21 cellular contexts compared by ENCODE assay signal in the genomic region with DNA sequence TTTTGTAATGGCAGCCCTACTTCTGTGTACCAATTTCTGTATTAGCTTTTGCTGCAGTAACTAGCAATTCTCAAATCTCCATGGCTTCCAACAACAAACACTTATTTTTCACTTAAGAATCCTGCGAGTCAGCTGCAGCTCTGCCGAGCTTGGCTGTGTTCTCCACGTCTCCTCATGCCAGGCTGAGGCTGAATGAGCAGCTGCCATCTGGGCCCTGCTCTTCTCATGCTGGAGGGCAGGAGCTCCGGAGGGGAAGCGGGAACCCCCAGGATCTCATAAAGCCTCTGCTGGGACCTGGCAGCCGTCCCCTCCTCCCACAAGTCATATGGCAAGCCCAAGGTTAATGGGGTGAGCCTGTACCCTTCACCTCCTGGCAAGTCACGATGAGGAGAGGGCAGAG.
"Had no signal": no experiment of that assay in that cellular context is flagged by ENCODE, and none has a peak within 500 bp of the region (broad histone marks: within the 10 kb centered on the region; RNA-seq: fewer than 3 reads in every experiment).

No MANE protein-coding gene starts in this region.

- H3K4me1 Mint-ChIP-seq: activated CD4-positive, alpha-beta memory T cell treated with anti-CD3 and anti-CD28 coated beads, Interleukin-2, amount 10 ng/mL, durations not matched to agents 7 days and 5 days; naive B cell had no signal

- DNase-seq: activated CD4-positive, alpha-beta memory T cell treated with anti-CD3 and anti-CD28 coated beads, Interleukin-2, amount 10 ng/mL, durations not matched to agents 7 days and 5 days; activated CD4-positive, alpha-beta T cell treated with anti-CD3 and anti-CD28 coated beads for 4 hours; activated effector memory CD4-positive, alpha-beta T cell treated with Interleukin-2 at 50 U/mL for 16 hours; activated T-cell treated with anti-CD3 and anti-CD28 coated beads, Interleukin-2, amount 50 U/mL, for 4 hours; central memory CD4-positive, alpha-beta T cell; cortex of kidney; effector CD4-positive, alpha-beta T cell; esophagus squamous epithelium; foreskin melanocyte; lower lobe of right lung; naive B cell; ovary; retina; stimulated activated CD4-positive, alpha-beta T cell treated with anti-CD3 and anti-CD28 coated beads, Interleukin-2, amount 100 ng/mL, for 48 hours; SW 1271 had no signal

- H3K9me3 Mint-ChIP-seq: activated CD4-positive, alpha-beta memory T cell treated with anti-CD3 and anti-CD28 coated beads, Interleukin-2, amount 10 ng/mL, durations not matched to agents 7 days and 5 days; activated naive CD4-positive, alpha-beta T cell treated with anti-CD3 and anti-CD28 coated beads, Interleukin-2, amount 50 U/mL, for 24 hours; activated T-cell treated with anti-CD3 and anti-CD28 coated beads, Interleukin-2, amount 50 U/mL, for 4 hours; naive B cell; stimulated activated memory B cell treated with anti-CD40 and anti-IgM and Interleukin-4, amounts not matched to agents 10 μg/mL and 1 μg/mL and 100 μg/mL, for 72 hours; WTC11 had no signal

- H3K4me3 ChIP-seq: esophagus squamous epithelium, lower lobe of right lung, neural progenitor cell, ovary, tibial nerve had no signal

- H3K27ac Mint-ChIP-seq: activated CD4-positive, alpha-beta memory T cell treated with anti-CD3 and anti-CD28 coated beads, Interleukin-2, amount 10 ng/mL, durations not matched to agents 7 days and 5 days; activated naive CD4-positive, alpha-beta T cell treated with anti-CD3 and anti-CD28 coated beads, Interleukin-2, amount 50 U/mL, for 24 hours; naive B cell; neural progenitor cell; stimulated activated memory B cell treated with anti-CD40 and anti-IgM and Interleukin-4, amounts not matched to agents 10 μg/mL and 1 μg/mL and 100 μg/mL, for 72 hours; WTC11 had no signal

- H3K36me3 Mint-ChIP-seq: activated naive CD4-positive, alpha-beta T cell treated with anti-CD3 and anti-CD28 coated beads, Interleukin-2, amount 50 U/mL, for 24 hours; stimulated activated memory B cell treated with anti-CD40 and anti-IgM and Interleukin-4, amounts not matched to agents 10 μg/mL and 1 μg/mL and 100 μg/mL, for 72 hours; WTC11 had no signal

- H3K27me3 Mint-ChIP-seq: activated naive CD4-positive, alpha-beta T cell treated with anti-CD3 and anti-CD28 coated beads, Interleukin-2, amount 50 U/mL, for 24 hours had no signal

- H3K4me1 ChIP-seq: lower lobe of right lung had no signal

- H3K9me3 ChIP-seq: esophagus squamous epithelium, lower lobe of right lung, ovary, tibial nerve had no signal

- H3K27me3 ChIP-seq: neural progenitor cell, ovary, tibial nerve had no signal

- H3K4me2 ChIP-seq: neural progenitor cell had no signal

- FAIRE-seq: TTC549 had no signal

- H2AFZ ChIP-seq: neural progenitor cell had no signal

- ATAC-seq: activated T-cell treated with anti-CD3 and anti-CD28 coated beads, Interleukin-2, amount 50 U/mL, for 4 hours; lower lobe of right lung; stimulated activated memory B cell treated with anti-CD40 and anti-IgM and Interleukin-4, amounts not matched to agents 10 μg/mL and 1 μg/mL and 100 μg/mL, for 72 hours; WTC11 had no signal

- H3K4me3 Mint-ChIP-seq: activated CD4-positive, alpha-beta memory T cell treated with anti-CD3 and anti-CD28 coated beads, Interleukin-2, amount 10 ng/mL, durations not matched to agents 7 days and 5 days; activated naive CD4-positive, alpha-beta T cell treated with anti-CD3 and anti-CD28 coated beads, Interleukin-2, amount 50 U/mL, for 24 hours; activated T-cell treated with anti-CD3 and anti-CD28 coated beads, Interleukin-2, amount 50 U/mL, for 4 hours; naive B cell; neural progenitor cell; stimulated activated memory B cell treated with anti-CD40 and anti-IgM and Interleukin-4, amounts not matched to agents 10 μg/mL and 1 μg/mL and 100 μg/mL, for 72 hours; WTC11 had no signal

- H3K36me3 ChIP-seq: esophagus squamous epithelium, lower lobe of right lung, neural progenitor cell, ovary, tibial nerve had no signal

- H3K27ac ChIP-seq: esophagus squamous epithelium, lower lobe of right lung, neural progenitor cell, ovary, tibial nerve had no signal

- H3K9ac ChIP-seq: neural progenitor cell had no signal
